ENCODE assay signal across 9 cellular contexts in genomic region chr22:41300661-41301060, GRCh38. TPM values are rescaled to one million over a fixed set of nuclear protein-coding genes. Genes with fewer than 3 reads are reported as not detected.
DNase-seq lines count a peak whose midpoint lies in the region; ATAC-seq, FAIRE-seq and TF ChIP-seq lines count a peak whose summit lies in the region.
"Had no signal": no experiment of that assay in that cellular context is flagged by ENCODE, and none has a peak within 500 bp of the region (broad histone marks: within the 10 kb centered on the region; RNA-seq: fewer than 3 reads in every experiment).

No MANE protein-coding gene starts in this region.

- H3K9me3 ChIP-seq in keratinocyte (ENCODE audit: control insufficient read depth, low read depth, low read length), result no peaks in the 10 kb centered on the region

- FAIRE-seq in keratinocyte (lab: Jason Lieb, UNC), result no peak
- FAIRE-seq: endometrium had no signal

- H3K79me2 ChIP-seq in keratinocyte (ENCODE audit: control insufficient read depth, insufficient read depth, low read length), result peaks cover 44% of the 10 kb centered on the region

- no peaks in the 10 kb centered on the region for H3K9me3 Mint-ChIP-seq in activated CD4-positive, alpha-beta T cell treated with anti-CD3 and anti-CD28 coated beads, Interleukin-2, amount 10 ng/mL, durations not matched to agents 24 days and 14 days
- no peaks in the 10 kb centered on the region for H3K9me3 Mint-ChIP-seq in activated naive CD8-positive, alpha-beta T cell treated with anti-CD3 and anti-CD28 coated beads, Interleukin-2, amount 10 ng/mL, durations not matched to agents 7 days and 5 days

- H2AFZ ChIP-seq in keratinocyte (ENCODE audit: control insufficient read depth, low read length), result peak overlapping the region; percentile 54

- H3K4me3 ChIP-seq in keratinocyte (ENCODE audit: control insufficient read depth in 2 of 3, extremely low read depth in 1 of 3, insufficient read depth in 2 of 3, low read depth in 1 of 3, low read length in 3 of 3), result peak overlapping the region; percentile 65 to 94 (median 76)

- peak overlapping the region; percentile 93 for H3K9ac ChIP-seq in keratinocyte (ENCODE audit: control insufficient read depth, extremely low read depth, insufficient read depth, low read length)

- no peaks in the 10 kb centered on the region for H3K9me1 ChIP-seq in keratinocyte (ENCODE audit: control insufficient read depth, extremely low read depth, insufficient read depth, low read length)

- H3K27me3 ChIP-seq in keratinocyte (ENCODE audit: control insufficient read depth, extremely low read depth, insufficient read depth, low read length), result no peaks in the 10 kb centered on the region

- no peak for ATAC-seq in activated naive CD8-positive, alpha-beta T cell treated with anti-CD3 and anti-CD28 coated beads, Interleukin-2, amount 10 ng/mL, durations not matched to agents 7 days and 5 days (ENCODE audit: low read depth)

- peaks cover 4% of the 10 kb centered on the region for H3K36me3 Mint-ChIP-seq in activated CD4-positive, alpha-beta T cell treated with anti-CD3 and anti-CD28 coated beads, Interleukin-2, amount 10 ng/mL, durations not matched to agents 24 days and 14 days (ENCODE audit: low read depth)
- peaks cover 2% of the 10 kb centered on the region for H3K36me3 Mint-ChIP-seq in activated naive CD8-positive, alpha-beta T cell treated with anti-CD3 and anti-CD28 coated beads, Interleukin-2, amount 10 ng/mL, durations not matched to agents 7 days and 5 days

- intact Hi-C loops in activated CD4-positive, alpha-beta T cell treated with anti-CD3 and anti-CD28 coated beads, Interleukin-2, amount 10 ng/mL, durations not matched to agents 24 days and 14 days (cut with micrococcal nuclease), result loop anchor here (1.0 to 5.0 kb wide), 2 partner anchors 14 to 147 kb away; partner anchors contain the start of genes RANGAP1 and TOB2

- H3K36me3 ChIP-seq in keratinocyte (ENCODE audit: control insufficient read depth in 2 of 2, extremely low read depth in 1 of 2, insufficient read depth in 2 of 2, low read length in 2 of 2), result peaks cover 1 to 7% of the 10 kb centered on the region in 2 experiments

- POLR2A ChIA-PET in activated naive CD8-positive, alpha-beta T cell treated with anti-CD3 and anti-CD28 coated beads, Interleukin-2, amount 10 ng/mL, durations not matched to agents 7 days and 5 days (lab: Charles Lee), result interaction anchor here (0.7 to 3.1 kb wide), 5 partner anchors 13 to 289 kb away, joined by 3 to 80 read pairs (median 8); partner anchors contain the start of genes PMM1, RANGAP1 and TEF

- H3K4me1 ChIP-seq in keratinocyte (ENCODE audit: control insufficient read depth, extremely low read depth, insufficient read depth, low read length), result peaks cover 23% of the 10 kb centered on the region

- TF ChIP-seq CTCF in keratinocyte (optimal IDR thresholded peaks at IDR 0.05 in 1 of 3, IDR thresholded peaks at IDR 0.05 in 1 of 3, conservative IDR thresholded peaks at IDR 0.05 in 1 of 3; ENCODE audit: extremely low read depth in 1 of 3, insufficient read depth in 2 of 3, low read length in 3 of 3), result no peak

- H3K27ac ChIP-seq in keratinocyte (ENCODE audit: control insufficient read depth, insufficient read depth, low read length) (peak overlapping the region; percentile 75), substantia nigra (ENCODE audit: low read depth, low read length, poor library complexity, severe bottlenecking) (peak overlapping the region; percentile 77)

- peak overlapping the region; percentile 86 for H3K27ac Mint-ChIP-seq in activated CD4-positive, alpha-beta T cell treated with anti-CD3 and anti-CD28 coated beads, Interleukin-2, amount 10 ng/mL, durations not matched to agents 24 days and 14 days
- H3K27ac Mint-ChIP-seq in activated naive CD8-positive, alpha-beta T cell treated with anti-CD3 and anti-CD28 coated beads, Interleukin-2, amount 10 ng/mL, durations not matched to agents 7 days and 5 days, result peak overlapping the region; percentile 66

- peaks cover 23% of the 10 kb centered on the region for H3K4me1 Mint-ChIP-seq in activated CD4-positive, alpha-beta T cell treated with anti-CD3 and anti-CD28 coated beads, Interleukin-2, amount 10 ng/mL, durations not matched to agents 24 days and 14 days
- peaks cover 26% of the 10 kb centered on the region for H3K4me1 Mint-ChIP-seq in activated naive CD8-positive, alpha-beta T cell treated with anti-CD3 and anti-CD28 coated beads, Interleukin-2, amount 10 ng/mL, durations not matched to agents 7 days and 5 days

- H3K4me3 Mint-ChIP-seq in activated CD4-positive, alpha-beta T cell treated with anti-CD3 and anti-CD28 coated beads, Interleukin-2, amount 10 ng/mL, durations not matched to agents 24 days and 14 days, result peak overlapping the region; percentile 82
- peak overlapping the region; percentile 69 for H3K4me3 Mint-ChIP-seq in activated naive CD8-positive, alpha-beta T cell treated with anti-CD3 and anti-CD28 coated beads, Interleukin-2, amount 10 ng/mL, durations not matched to agents 7 days and 5 days

- H4K20me1 ChIP-seq in keratinocyte (ENCODE audit: control insufficient read depth, extremely low read depth, insufficient read depth, low read length), result no peaks in the 10 kb centered on the region

- H3K4me2 ChIP-seq in keratinocyte (ENCODE audit: control insufficient read depth, extremely low read depth, insufficient read depth, low read depth, low read length), result peak overlapping the region; percentile 99

- no peaks in the 10 kb centered on the region for H3K27me3 Mint-ChIP-seq in activated CD4-positive, alpha-beta T cell treated with anti-CD3 and anti-CD28 coated beads, Interleukin-2, amount 10 ng/mL, durations not matched to agents 24 days and 14 days
- H3K27me3 Mint-ChIP-seq in activated naive CD8-positive, alpha-beta T cell treated with anti-CD3 and anti-CD28 coated beads, Interleukin-2, amount 10 ng/mL, durations not matched to agents 7 days and 5 days, result no peaks in the 10 kb centered on the region

- DNase-seq in activated CD4-positive, alpha-beta T cell treated with anti-CD3 and anti-CD28 coated beads, Interleukin-2, amount 10 ng/mL, durations not matched to agents 24 days and 14 days, result no peak
- no peak for DNase-seq in activated CD4-positive, alpha-beta T cell treated with anti-CD3 and anti-CD28 coated beads for 48 hours
- DNase-seq in activated naive CD8-positive, alpha-beta T cell treated with anti-CD3 and anti-CD28 coated beads, Interleukin-2, amount 10 ng/mL, durations not matched to agents 7 days and 5 days, result no peak
- no peak for DNase-seq in keratinocyte (ENCODE audit: low read depth, low spot score)
- DNase-seq in substantia nigra (lab: John Stamatoyannopoulos, UW), result no peak
- no peak for DNase-seq in NCI-H1048 (lab: John Stamatoyannopoulos, UW)
- DNase-seq in NCI-H1417 treated with DMSO at 0.1 percent for 48 hours (lab: John Stamatoyannopoulos, UW), result no peak
- DNase-seq in activated CD4-positive, alpha-beta T cell treated with anti-CD3 and anti-CD28 coated beads, Interleukin-2, amount 50 U/mL, for 48 hours, result no peak

- dilution Hi-C loops in keratinocyte (cut with MboI; ENCODE audit: extremely low pct_ligation_motif_present, low sequenced_read_pairs), result no loop called here

RNA-seq across cellular contexts. Expression of gene ZC3H7B, which starts 0.7 kb away (rescaled TPM):
- total RNA-seq in activated CD4-positive, alpha-beta T cell treated with anti-CD3 and anti-CD28 coated beads, Interleukin-2, amount 10 ng/mL, durations not matched to agents 24 days and 14 days, result 69.1 and 70.5 TPM in 2 replicates
- 10 to 100 TPM; 49.0 to 51.3 TPM for total RNA-seq in activated naive CD8-positive, alpha-beta T cell treated with anti-CD3 and anti-CD28 coated beads, Interleukin-2, amount 10 ng/mL, durations not matched to agents 7 days and 5 days
- polyA plus RNA-seq in keratinocyte, result 24.2 to 31.9 TPM (median 25.5 TPM) in 3 replicates
- 5.5 TPM for polyA plus RNA-seq in keratinocyte (2011; ENCODE audit: low read depth)
- 20.5 and 38.5 TPM in 2 replicates for polyA plus RNA-seq in keratinocyte (2011; cell fraction: cytosol; rRNA removed)
- 42.2 and 55.8 TPM in 2 replicates for polyA plus RNA-seq in keratinocyte (2011; cell fraction: nucleus; rRNA removed)
- polyA plus RNA-seq in keratinocyte (2012; ENCODE audit: low replicate concordance), result 10.8 and 54.5 TPM in 2 replicates
- polyA minus RNA-seq in keratinocyte, result 28.1 to 79.3 TPM (median 30.3 TPM) in 3 replicates
- polyA minus RNA-seq in keratinocyte (2011; cell fraction: cytosol; rRNA and poly(A)+ RNA removed), result 43.7 TPM
- 25.4 and 27.8 TPM in 2 replicates for polyA minus RNA-seq in keratinocyte (2011; cell fraction: nucleus; rRNA and poly(A)+ RNA removed)

RNA-seq across cellular contexts. Expression of gene RANGAP1, which starts 14.7 kb away (rescaled TPM):
- 185 and 187 TPM in 2 replicates for total RNA-seq in activated CD4-positive, alpha-beta T cell treated with anti-CD3 and anti-CD28 coated beads, Interleukin-2, amount 10 ng/mL, durations not matched to agents 24 days and 14 days
- 10 to 100 TPM; 93.6 to 98.3 TPM for total RNA-seq in activated naive CD8-positive, alpha-beta T cell treated with anti-CD3 and anti-CD28 coated beads, Interleukin-2, amount 10 ng/mL, durations not matched to agents 7 days and 5 days
- polyA plus RNA-seq in keratinocyte, result 85.9 to 119 TPM (median 108 TPM) in 3 replicates
- 142 TPM for polyA plus RNA-seq in keratinocyte (2011; ENCODE audit: low read depth)
- 83.4 and 129 TPM in 2 replicates for polyA plus RNA-seq in keratinocyte (2011; cell fraction: cytosol; rRNA removed)
- polyA plus RNA-seq in keratinocyte (2011; cell fraction: nucleus; rRNA removed), result 185 and 218 TPM in 2 replicates
- polyA plus RNA-seq in keratinocyte (2012; ENCODE audit: low replicate concordance), result 103 and 136 TPM in 2 replicates
- polyA minus RNA-seq in keratinocyte, result 120 to 206 TPM (median 128 TPM) in 3 replicates
- 165 TPM for polyA minus RNA-seq in keratinocyte (2011; cell fraction: cytosol; rRNA and poly(A)+ RNA removed)
- polyA minus RNA-seq in keratinocyte (2011; cell fraction: nucleus; rRNA and poly(A)+ RNA removed), result 87.8 and 92.2 TPM in 2 replicates

RNA-seq across cellular contexts. Expression of gene CHADL, which starts 59.9 kb away (rescaled TPM):
- 0.33 and 0.47 TPM in 2 replicates for total RNA-seq in activated CD4-positive, alpha-beta T cell treated with anti-CD3 and anti-CD28 coated beads, Interleukin-2, amount 10 ng/mL, durations not matched to agents 24 days and 14 days
- under 1 TPM; 0.45 to 0.83 TPM for total RNA-seq in activated naive CD8-positive, alpha-beta T cell treated with anti-CD3 and anti-CD28 coated beads, Interleukin-2, amount 10 ng/mL, durations not matched to agents 7 days and 5 days
- polyA plus RNA-seq in keratinocyte, result 0.16 to 0.26 TPM (median 0.26 TPM) in 3 replicates
- 0.27 TPM for polyA plus RNA-seq in keratinocyte (2011; ENCODE audit: low read depth)
- polyA plus RNA-seq in keratinocyte (2011; cell fraction: cytosol; rRNA removed), result 0.07 and 0.27 TPM in 2 replicates
- polyA plus RNA-seq in keratinocyte (2011; cell fraction: nucleus; rRNA removed), result 0.31 and 0.32 TPM in 2 replicates
- polyA plus RNA-seq in keratinocyte (2012; ENCODE audit: low replicate concordance), result 0.11 and 0.18 TPM in 2 replicates
- polyA minus RNA-seq in keratinocyte, result 0.10 to 0.66 TPM (median 0.13 TPM) in 3 replicates
- polyA minus RNA-seq in keratinocyte (2011; cell fraction: cytosol; rRNA and poly(A)+ RNA removed), result not detected
- 0.42 and 0.85 TPM in 2 replicates for polyA minus RNA-seq in keratinocyte (2011; cell fraction: nucleus; rRNA and poly(A)+ RNA removed)
